Comparison of ENCODE assay signal across 21 cellular contexts in the genomic region with DNA sequence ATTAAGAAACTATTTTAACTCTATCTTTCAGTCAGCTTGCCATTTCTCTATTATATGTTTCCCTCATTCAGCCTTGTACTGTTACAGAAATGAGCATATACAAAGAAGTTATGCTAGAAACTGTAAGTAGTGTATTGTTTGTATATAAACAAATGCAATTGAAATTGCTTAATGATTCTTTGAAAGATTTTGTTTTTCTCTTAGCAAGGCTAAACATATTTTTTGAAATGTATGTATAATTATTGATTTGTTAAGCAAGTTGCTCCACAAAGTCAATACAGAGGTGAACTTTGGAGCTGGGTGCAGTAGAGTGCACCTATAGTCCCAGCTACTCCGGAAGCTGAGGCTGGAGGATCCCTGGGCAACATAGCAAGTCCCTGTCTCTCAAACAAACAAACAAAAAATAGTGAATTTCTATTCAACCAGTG.
DNase-seq lines count a peak whose midpoint lies in the region; FAIRE-seq and TF ChIP-seq lines count a peak whose summit lies in the region.
"Had no signal": no experiment of that assay in that cellular context is flagged by ENCODE, and none has a peak within 500 bp of the region (broad histone marks: within the 10 kb centered on the region; RNA-seq: fewer than 3 reads in every experiment).

No MANE protein-coding gene starts in this region.

- no peak overlapping the region for H2AFZ ChIP-seq in hepatocyte

- TF ChIP-seq RAD21 in liver (IDR thresholded peaks at IDR 0.05) = peak; percentile 29 to 51

- H3K4me1 ChIP-seq in hepatocyte (ENCODE audit: insufficient read depth) (peaks cover 7% of the 10 kb centered on the region), liver (ENCODE audit: control insufficient read depth in 4 of 4, insufficient read depth in 4 of 4, low read length in 3 of 4) (peaks cover 0 to 17% (median 7%) of the 10 kb centered on the region in 4 donors), small intestine (ENCODE audit: control insufficient read depth in 2 of 2, insufficient read depth in 1 of 2, low read depth in 1 of 2, low read length in 1 of 2) (no peaks in the 10 kb centered on the region), A673 (ENCODE audit: insufficient read depth, low read length, poor library complexity, severe bottlenecking) (no peaks in the 10 kb centered on the region)
- H3K4me1 ChIP-seq: A549, BLaER1 had no signal

- CTCF ChIA-PET in A673 (lab: Charles Lee) = interaction anchor here (0.6 kb wide), 1 partner anchor 1319 kb away, joined by 4 read pairs; no protein-coding TSS in a partner anchor

- H3K4me3 ChIP-seq in hepatocyte (no peak overlapping the region), liver (ENCODE audit: low read depth in 1 of 3, low read length in 3 of 3) (no peak overlapping the region), small intestine (ENCODE audit: low read depth in 1 of 2, low read length in 2 of 2) (no peak overlapping the region), A673 (ENCODE audit: low read depth, low read length, poor library complexity, severe bottlenecking) (no peak overlapping the region)
- H3K4me3 ChIP-seq: A549, BLaER1, GM12878 had no signal

- no peaks in the 10 kb centered on the region for H3K9me2 ChIP-seq in hepatocyte (replicated peaks; ENCODE audit: insufficient read depth)

- WGBS in hepatocyte (ENCODE audit: low lambda C conversion rate, missing lambda C conversion rate) = 69% methylated on average over 1 of the region's 1 CpG
- 40% methylated on average over 1 of the region's 1 CpG for WGBS in liver
- WGBS in small intestine, 3 donors = 8 to 68% (median 58%) methylated on average over 1 of the region's 1 CpG

- H3K4me2 ChIP-seq in hepatocyte = no peak overlapping the region
- H3K4me2 ChIP-seq: A549, BLaER1 had no signal

- no peaks in the 10 kb centered on the region for H4K20me1 ChIP-seq in hepatocyte (ENCODE audit: insufficient read depth, poor library complexity, severe bottlenecking)
- H4K20me1 ChIP-seq: BLaER1 had no signal

- H3K9ac ChIP-seq in liver (ENCODE audit: low read depth in 1 of 2, low read length in 2 of 2) = no peak overlapping the region
- H3K9ac ChIP-seq: BLaER1 had no signal

- no peak for FAIRE-seq in small intestine (lab: Jason Lieb, UNC)
- FAIRE-seq: A549 had no signal

- no peaks in the 10 kb centered on the region for H3K79me2 ChIP-seq in hepatocyte

- H3K27ac ChIP-seq in hepatocyte = no peak overlapping the region
- H3K27ac ChIP-seq in liver (ENCODE audit: low read depth in 1 of 2, low read length in 2 of 2) = no peak overlapping the region
- H3K27ac ChIP-seq in small intestine (ENCODE audit: low read depth in 1 of 2, low read length in 1 of 2) = no peak overlapping the region
- no peak overlapping the region for H3K27ac ChIP-seq in A673 (ENCODE audit: low read depth, low read length, poor library complexity, severe bottlenecking)
- H3K27ac ChIP-seq: 22Rv1, A549, BLaER1 had no signal

- no peaks in the 10 kb centered on the region for H3K27me3 ChIP-seq in hepatocyte
- no peaks in the 10 kb centered on the region for H3K27me3 ChIP-seq in liver (ENCODE audit: control insufficient read depth in 4 of 4, insufficient read depth in 4 of 4, low read length in 3 of 4)
- no peaks in the 10 kb centered on the region for H3K27me3 ChIP-seq in small intestine (ENCODE audit: control insufficient read depth in 2 of 2, insufficient read depth in 2 of 2, low read length in 2 of 2)
- H3K27me3 ChIP-seq in A673 (replicated peaks; ENCODE audit: insufficient read depth, low read depth, low read length, poor library complexity) = no peaks in the 10 kb centered on the region
- H3K27me3 ChIP-seq: BLaER1 had no signal

- no peaks in the 10 kb centered on the region for H3K36me3 ChIP-seq in hepatocyte (replicated peaks; ENCODE audit: insufficient read depth, low read depth)
- H3K36me3 ChIP-seq in liver (ENCODE audit: control insufficient read depth in 4 of 4, insufficient read depth in 3 of 4, low read depth in 1 of 4, low read length in 3 of 4) = peaks cover 0 to 3% (median 0%) of the 10 kb centered on the region in 4 donors
- H3K36me3 ChIP-seq in small intestine (ENCODE audit: control insufficient read depth in 2 of 2, insufficient read depth in 2 of 2, low read length in 2 of 2) = no peaks in the 10 kb centered on the region
- no peaks in the 10 kb centered on the region for H3K36me3 ChIP-seq in A673 (ENCODE audit: insufficient read depth, low read length, poor library complexity, severe bottlenecking)
- H3K36me3 ChIP-seq: BLaER1 had no signal

- POLR2A ChIA-PET in A673 (lab: Charles Lee; ENCODE audit: low non-redundant PET) = no interaction called here

- H3K9me3 ChIP-seq in hepatocyte (ENCODE audit: low read depth) = no peaks in the 10 kb centered on the region
- no peaks in the 10 kb centered on the region for H3K9me3 ChIP-seq in liver (ENCODE audit: control insufficient read depth in 4 of 4, low read length in 3 of 4)
- no peaks in the 10 kb centered on the region for H3K9me3 ChIP-seq in small intestine (ENCODE audit: control insufficient read depth, low read depth)
- H3K9me3 ChIP-seq in A673 (ENCODE audit: low read depth, low read length, poor library complexity, severe bottlenecking) = no peaks in the 10 kb centered on the region
- H3K9me3 ChIP-seq: A549, BLaER1 had no signal

- DNase-seq in HT-29 (ENCODE audit: low spot score) = peak; percentile 48
- DNase-seq in hepatocyte (ENCODE audit: low spot score) = peak; percentile 22
- DNase-seq in small intestine = peak; percentile 89
- no peak for DNase-seq in A673 (ENCODE audit: low spot score)
- no peak for DNase-seq in COLO829 (ENCODE audit: low spot score)
- DNase-seq in T-helper 1 cell = no peak
- DNase-seq: Calu3; CD4-positive, alpha-beta memory T cell; DMS 273 treated with DMSO at 0.1 percent for 48 hours; DMS53; DND-41; EL; GOT3; H7; HFFc6; IMR-90 had no signal

- TF ChIP-seq CTCF in hepatocyte (IDR thresholded peaks at IDR 0.05; ENCODE audit: poor library complexity) = no peak
- TF ChIP-seq CTCF in liver (IDR thresholded peaks at IDR 0.05; ENCODE audit: low read depth, low read length, missing input control) = no peak
- TF ChIP-seq CTCF in A673 (conservative IDR thresholded peaks at IDR 0.05; ENCODE audit: low read depth, low read length) = no peak

- no TSS peak for BruUV-seq in A673 (replicated peaks; lab: Mats Ljungman, UMichigan)

- intact Hi-C loops in A673 (cut with micrococcal nuclease; ENCODE audit: unreplicated experiment) = no loop called here

TF ChIP-seq in liver, 16 proteins besides CTCF, POLR2A, EP300 and RAD21 (continues in another document):
- TF ChIP-seq EGR1 (IDR thresholded peaks at IDR 0.05; ENCODE audit: low read depth in 2 of 2) (no peak), NR2F2 (IDR thresholded peaks at IDR 0.05) (no peak), GABPA (IDR thresholded peaks at IDR 0.05 in 1 of 2, conservative IDR thresholded peaks at IDR 0.05 in 1 of 2) (peak; percentile 28 to 61), JUND (IDR thresholded peaks at IDR 0.05) (peak; percentile 57 to 71), TAF1 (conservative IDR thresholded peaks at IDR 0.05) (no peak), SP1 (IDR thresholded peaks at IDR 0.05) (peak; percentile 81), FOXA2 (IDR thresholded peaks at IDR 0.05) (peak; percentile 87), FOXA1 (IDR thresholded peaks at IDR 0.05) (peak; percentile 84), HNF4A (conservative IDR thresholded peaks at IDR 0.05) (peak; percentile 100), HNF4G (IDR thresholded peaks at IDR 0.05) (peak; percentile 95)
- TF ChIP-seq, protein P1, sequence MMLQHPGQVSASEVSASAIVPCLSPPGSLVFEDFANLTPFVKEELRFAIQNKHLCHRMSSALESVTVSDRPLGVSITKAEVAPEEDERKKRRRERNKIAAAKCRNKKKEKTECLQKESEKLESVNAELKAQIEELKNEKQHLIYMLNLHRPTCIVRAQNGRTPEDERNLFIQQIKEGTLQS (IDR thresholded peaks at IDR 0.05) = peak; percentile 23
- TF ChIP-seq, protein P2, sequence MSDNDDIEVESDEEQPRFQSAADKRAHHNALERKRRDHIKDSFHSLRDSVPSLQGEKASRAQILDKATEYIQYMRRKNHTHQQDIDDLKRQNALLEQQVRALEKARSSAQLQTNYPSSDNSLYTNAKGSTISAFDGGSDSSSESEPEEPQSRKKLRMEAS (IDR thresholded peaks at IDR 0.05) = peak; percentile 24
- TF ChIP-seq, protein P3, sequence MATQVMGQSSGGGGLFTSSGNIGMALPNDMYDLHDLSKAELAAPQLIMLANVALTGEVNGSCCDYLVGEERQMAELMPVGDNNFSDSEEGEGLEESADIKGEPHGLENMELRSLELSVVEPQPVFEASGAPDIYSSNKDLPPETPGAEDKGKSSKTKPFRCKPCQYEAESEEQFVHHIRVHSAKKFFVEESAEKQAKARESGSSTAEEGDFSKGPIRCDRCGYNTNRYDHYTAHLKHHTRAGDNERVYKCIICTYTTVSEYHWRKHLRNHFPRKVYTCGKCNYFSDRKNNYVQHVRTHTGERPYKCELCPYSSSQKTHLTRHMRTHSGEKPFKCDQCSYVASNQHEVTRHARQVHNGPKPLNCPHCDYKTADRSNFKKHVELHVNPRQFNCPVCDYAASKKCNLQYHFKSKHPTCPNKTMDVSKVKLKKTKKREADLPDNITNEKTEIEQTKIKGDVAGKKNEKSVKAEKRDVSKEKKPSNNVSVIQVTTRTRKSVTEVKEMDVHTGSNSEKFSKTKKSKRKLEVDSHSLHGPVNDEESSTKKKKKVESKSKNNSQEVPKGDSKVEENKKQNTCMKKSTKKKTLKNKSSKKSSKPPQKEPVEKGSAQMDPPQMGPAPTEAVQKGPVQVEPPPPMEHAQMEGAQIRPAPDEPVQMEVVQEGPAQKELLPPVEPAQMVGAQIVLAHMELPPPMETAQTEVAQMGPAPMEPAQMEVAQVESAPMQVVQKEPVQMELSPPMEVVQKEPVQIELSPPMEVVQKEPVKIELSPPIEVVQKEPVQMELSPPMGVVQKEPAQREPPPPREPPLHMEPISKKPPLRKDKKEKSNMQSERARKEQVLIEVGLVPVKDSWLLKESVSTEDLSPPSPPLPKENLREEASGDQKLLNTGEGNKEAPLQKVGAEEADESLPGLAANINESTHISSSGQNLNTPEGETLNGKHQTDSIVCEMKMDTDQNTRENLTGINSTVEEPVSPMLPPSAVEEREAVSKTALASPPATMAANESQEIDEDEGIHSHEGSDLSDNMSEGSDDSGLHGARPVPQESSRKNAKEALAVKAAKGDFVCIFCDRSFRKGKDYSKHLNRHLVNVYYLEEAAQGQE (IDR thresholded peaks at IDR 0.05) = peak; percentile 38

Comparison
In these comparisons a context has a peak if more than half of its experiments do, and no peak if none do; other contexts are left out.
1. DNase-seq: peak in HT-29 (single experiment), hepatocyte (single experiment) and small intestine (single experiment); none in A673 (single experiment), COLO829 (single experiment) and T-helper 1 cell (0 of 5).